Comparison of ENCODE assay signal across 8 cellular contexts in genomic region chr7:43112941-43113621, GRCh38. TPM values are rescaled to one million over a fixed set of nuclear protein-coding genes. Genes with fewer than 3 reads are reported as not detected.
DNase-seq lines count a peak whose midpoint lies in the region; ATAC-seq and TF ChIP-seq lines count a peak whose summit lies in the region.

No MANE protein-coding gene starts in this region.

- no peak overlapping the region for H3K14ac ChIP-seq in IMR-90 (replicated peaks; ENCODE audit: low read depth, low read length)

- DNase-seq in AG04450 (ENCODE audit: low read depth, low spot score) = no peak
- peak; percentile 49 for DNase-seq in IMR-90
- DNase-seq in dorsolateral prefrontal cortex = peak in 3 of 10 donors; percentile 21 to 51 (median 37)
- no peak for DNase-seq in stimulated activated CD4-positive, alpha-beta T cell treated with anti-CD3 and anti-CD28 coated beads, Interleukin-4, amount 100 ng/mL, for 24 hours

- H3K23ac ChIP-seq in IMR-90 (ENCODE audit: low read depth, low read length) = 0 out of 2 replicates have a peak overlapping the region, but pooled peaks have one; percentile 11

- no peak overlapping the region for H4K5ac ChIP-seq in IMR-90 (ENCODE audit: low read depth, low read length)

- peak; percentile 73 for ATAC-seq in IMR-90 (ENCODE audit: low read depth)
- no peak for ATAC-seq in HG03135 (IDR thresholded peaks at IDR 0.05; ENCODE audit: unreplicated experiment)
- no peak for ATAC-seq in GM18868 (IDR thresholded peaks at IDR 0.05; ENCODE audit: unreplicated experiment)
- ATAC-seq in GM19452 (IDR thresholded peaks at IDR 0.05; ENCODE audit: unreplicated experiment) = no peak

- peaks cover 54% of the 10 kb centered on the region for H3K27me3 ChIP-seq in AG04450 (ENCODE audit: control insufficient read depth, insufficient read depth, low read length)
- H3K27me3 ChIP-seq in IMR-90 (ENCODE audit: control insufficient read depth, insufficient read depth, low read length) = peaks cover 54% of the 10 kb centered on the region
- peaks cover 0 to 74% (median 27%) of the 10 kb centered on the region in 45 donors for H3K27me3 ChIP-seq in dorsolateral prefrontal cortex
- peaks cover 38 to 62% of the 10 kb centered on the region in 2 donors for H3K27me3 ChIP-seq in muscle layer of colon (ENCODE audit: control insufficient read depth in 1 of 2, insufficient read depth in 2 of 2, low read length in 2 of 2)

- H3K79me1 ChIP-seq in IMR-90 (ENCODE audit: low read depth in 1 of 2, low read length in 2 of 2) = no peaks in the 10 kb centered on the region

- H2AK9ac ChIP-seq in IMR-90 (replicated peaks; ENCODE audit: low read depth, low read length, poor library complexity) = no peak overlapping the region

- in situ Hi-C loops in IMR-90 (cut with MboI; ENCODE audit: low sequenced_read_pairs) = no loop called here

- H3K36me3 ChIP-seq in IMR-90 (ENCODE audit: control insufficient read depth, insufficient read depth, low read length) (no peaks in the 10 kb centered on the region), muscle layer of colon (ENCODE audit: insufficient read depth, low read length) (no peaks in the 10 kb centered on the region)

- no peak overlapping the region; the same call in 1 of the 2 replicates for H3K4ac ChIP-seq in IMR-90 (ENCODE audit: low read depth, low read length)

- H4K20me1 ChIP-seq in IMR-90 (ENCODE audit: insufficient read depth, low read length) = no peaks in the 10 kb centered on the region

- H2BK15ac ChIP-seq in IMR-90 (ENCODE audit: low read depth, low read length) = no peak overlapping the region

- intact Hi-C loops in IMR-90 (cut with micrococcal nuclease) (no loop called here), dorsolateral prefrontal cortex (cut with DNase I) (loop anchor here (5.0 to 10.0 kb wide), 3 partner anchors 134 to 181 kb away; partner anchors contain the start of genes MRPL32 (in 1 of the 2) and PSMA2 (in 1 of the 2))

- WGBS in IMR-90 (ENCODE audit: extremely low coverage in 2 of 2, insufficient read length in 1 of 2), 2 experiments = 0% methylated on average over 10 of the region's 64 CpGs; no CpG with 5 or more reads in 1 of the 2 experiments

- peaks cover 6% of the 10 kb centered on the region for H3K4me1 ChIP-seq in IMR-90 (ENCODE audit: control insufficient read depth, insufficient read depth, low read length)
- H3K4me1 ChIP-seq in muscle layer of colon (ENCODE audit: insufficient read depth, low read length) = no peaks in the 10 kb centered on the region

- no TSS peak for BruUV-seq in IMR-90 (replicated peaks; lab: Mats Ljungman, UMichigan)

- TF ChIP-seq CTCF in AG04450 (IDR thresholded peaks at IDR 0.05; ENCODE audit: low read depth, low read length) (no peak), IMR-90 (conservative IDR thresholded peaks at IDR 0.05; ENCODE audit: low read depth, low read length) (no peak), dorsolateral prefrontal cortex (IDR thresholded peaks at IDR 0.05 in 54 of 56, conservative IDR thresholded peaks at IDR 0.05 in 2 of 56; ENCODE audit: low read depth in 1 of 56, partially characterized antibody in 56 of 56) (no peak)

- H3K4me2 ChIP-seq in IMR-90 (ENCODE audit: low read depth, low read length) = peak overlapping the region; percentile 86

- POLR2A ChIA-PET in AG04450 (lab: Yijun Ruan, JAX) = no interaction called here
- POLR2A ChIA-PET in IMR-90 (lab: Charles Lee; ENCODE audit: unreplicated experiment) = no interaction called here

- no peak overlapping the region for H3K18ac ChIP-seq in IMR-90 (ENCODE audit: low read depth, low read length)

- no peak overlapping the region for H2BK5ac ChIP-seq in IMR-90 (ENCODE audit: low read depth, low read length, poor library complexity, severe bottlenecking)

- H3K56ac ChIP-seq in IMR-90 (ENCODE audit: extremely low read depth, insufficient read depth, low read length) = no peak overlapping the region

- CTCF ChIA-PET in AG04450 (lab: Charles Lee) = no interaction called here
- CTCF ChIA-PET in IMR-90 (lab: Yijun Ruan, JAX) = no interaction called here

- no peak overlapping the region for H2BK20ac ChIP-seq in IMR-90 (ENCODE audit: low read depth, low read length)

- no peak for TF ChIP-seq RAD21 in IMR-90 (IDR thresholded peaks at IDR 0.05; ENCODE audit: low read length)

- H3K9me1 ChIP-seq in IMR-90 (ENCODE audit: insufficient read depth, low read length) = no peaks in the 10 kb centered on the region

- H3K4me3 ChIP-seq in AG04450 (ENCODE audit: low read depth, low read length) = peak overlapping the region; percentile 54
- peak overlapping the region; percentile 39 for H3K4me3 ChIP-seq in IMR-90 (ENCODE audit: insufficient read depth, low read depth, low read length)
- H3K4me3 ChIP-seq in dorsolateral prefrontal cortex = peak overlapping the region; percentile 43 to 79 (median 69)
- H3K4me3 ChIP-seq in muscle layer of colon (ENCODE audit: low read depth in 1 of 2, low read length in 2 of 2) = peak overlapping the region; percentile 41 to 45

- no peak overlapping the region for H2BK120ac ChIP-seq in IMR-90 (ENCODE audit: low read depth, low read length)

- H4K8ac ChIP-seq in IMR-90 (ENCODE audit: low read depth in 2 of 2, low read length in 2 of 2) = no peak overlapping the region

- no peaks in the 10 kb centered on the region for H3K9me3 ChIP-seq in AG04450 (ENCODE audit: control insufficient read depth, insufficient read depth, low read length)
- no peaks in the 10 kb centered on the region for H3K9me3 ChIP-seq in IMR-90 (ENCODE audit: control insufficient read depth, insufficient read depth, low read length)
- H3K9me3 ChIP-seq in muscle layer of colon (ENCODE audit: low read length) = no peaks in the 10 kb centered on the region

- H3K27ac ChIP-seq in AG04450 (ENCODE audit: low read depth, low read length) = no peak overlapping the region
- H3K27ac ChIP-seq in IMR-90 (ENCODE audit: insufficient read depth, low read length) = no peak overlapping the region
- H3K27ac ChIP-seq in dorsolateral prefrontal cortex = peak overlapping the region in 57 of 59 donors; percentile 24 to 92 (median 83)
- H3K27ac ChIP-seq in muscle layer of colon (ENCODE audit: low read depth, low read length) = no peak overlapping the region

- no peak overlapping the region for H4K91ac ChIP-seq in IMR-90 (ENCODE audit: insufficient read depth, low read depth, low read length)

- peak overlapping the region; percentile 87 for H2AFZ ChIP-seq in IMR-90 (replicated peaks; ENCODE audit: low read length, poor library complexity)

- no peak for TF ChIP-seq POLR2A in IMR-90 (IDR thresholded peaks at IDR 0.05; ENCODE audit: low read depth, low read length)

- H3K9ac ChIP-seq in IMR-90 (ENCODE audit: low read depth, low read length) (no peak overlapping the region), muscle layer of colon (ENCODE audit: low read length) (no peak overlapping the region)

- no peak overlapping the region for H2AK5ac ChIP-seq in IMR-90 (ENCODE audit: low read depth, low read length)

- dilution Hi-C loops in IMR-90 (cut with HindIII; ENCODE audit: low sequenced_read_pairs, unreplicated experiment) = no loop called here

TF ChIP-seq in IMR-90, 13 proteins besides CTCF, POLR2A, EP300 and RAD21:
- no peak for TF ChIP-seq FOS (IDR thresholded peaks at IDR 0.05; ENCODE audit: low read depth, low read length)
- no peak for TF ChIP-seq NFE2L2 (IDR thresholded peaks at IDR 0.05; ENCODE audit: low read depth, low read length)
- no peak for TF ChIP-seq RCOR1 (IDR thresholded peaks at IDR 0.05; ENCODE audit: insufficient replicate concordance, low read length)
- TF ChIP-seq BHLHE40 (IDR thresholded peaks at IDR 0.05; ENCODE audit: low read depth, low read length) = no peak
- TF ChIP-seq RFX5 (IDR thresholded peaks at IDR 0.05; ENCODE audit: low read depth, low read length) = no peak
- TF ChIP-seq MAZ (IDR thresholded peaks at IDR 0.05; ENCODE audit: borderline replicate concordance, low read depth, low read length) = no peak; the same call in 1 of the 2 replicates
- TF ChIP-seq SMC3 (IDR thresholded peaks at IDR 0.05; ENCODE audit: low read depth, low read length) = no peak
- no peak for TF ChIP-seq CEBPB (IDR thresholded peaks at IDR 0.05; ENCODE audit: low read depth, low read length)
- no peak for TF ChIP-seq CHD1 (IDR thresholded peaks at IDR 0.05; ENCODE audit: low read depth, low read length)
- TF ChIP-seq MXI1 (IDR thresholded peaks at IDR 0.05; ENCODE audit: borderline replicate concordance, low read depth, low read length) = no peak
- no peak for TF ChIP-seq ELK1 (IDR thresholded peaks at IDR 0.05; ENCODE audit: borderline replicate concordance, low read depth, low read length)
- no peak for TF ChIP-seq MAFK (IDR thresholded peaks at IDR 0.05; ENCODE audit: low read depth, low read length)

RNA-seq across cellular contexts. Expression of gene HECW1, which starts 0.6 kb away (rescaled TPM):
- polyA plus RNA-seq in AG04450 (2011; rRNA removed) (2.6 and 3.2 TPM in 2 replicates), IMR-90 (2012; rRNA removed) (0.56 and 0.95 TPM in 2 replicates)
- polyA minus RNA-seq in AG04450 (2011; rRNA and poly(A)+ RNA removed) = 3.2 and 4.1 TPM in 2 replicates
- total RNA-seq in IMR-90 (2012; rRNA removed) (1.1 and 1.3 TPM in 2 replicates), dorsolateral prefrontal cortex (100 to 1,000 TPM in 79 of 120 experiments, 10 to 100 TPM in 41; 34.3 to 181 (median 107) TPM)
- 0.28 and 0.78 TPM in 2 replicates for polyA plus RNA-seq in IMR-90 (2012; cell fraction: cytosol; rRNA removed)
- 0.63 and 1.1 TPM in 2 replicates for polyA plus RNA-seq in IMR-90 (2012; cell fraction: nucleus; rRNA removed; ENCODE audit: low replicate concordance)

Comparison
In these comparisons a context has a peak if more than half of its experiments do, and no peak if none do; other contexts are left out.
1. H3K27ac ChIP-seq: peak in dorsolateral prefrontal cortex (57 of 59); none in AG04450 (single experiment), IMR-90 (single experiment) and muscle layer of colon (single experiment).
2. RNA of gene HECW1, which starts 0.6 kb away (total RNA-seq): 34.3 to 181 TPM in dorsolateral prefrontal cortex; 1.1 to 1.3 TPM in IMR-90; every median in the first group is over 10 times any median in the second.
3. Peak in every context shown above with its lines, with median percentiles within 50 percentile points of each other: H3K4me3 ChIP-seq.